8 cellular contexts compared by ENCODE assay signal in the genomic region with DNA sequence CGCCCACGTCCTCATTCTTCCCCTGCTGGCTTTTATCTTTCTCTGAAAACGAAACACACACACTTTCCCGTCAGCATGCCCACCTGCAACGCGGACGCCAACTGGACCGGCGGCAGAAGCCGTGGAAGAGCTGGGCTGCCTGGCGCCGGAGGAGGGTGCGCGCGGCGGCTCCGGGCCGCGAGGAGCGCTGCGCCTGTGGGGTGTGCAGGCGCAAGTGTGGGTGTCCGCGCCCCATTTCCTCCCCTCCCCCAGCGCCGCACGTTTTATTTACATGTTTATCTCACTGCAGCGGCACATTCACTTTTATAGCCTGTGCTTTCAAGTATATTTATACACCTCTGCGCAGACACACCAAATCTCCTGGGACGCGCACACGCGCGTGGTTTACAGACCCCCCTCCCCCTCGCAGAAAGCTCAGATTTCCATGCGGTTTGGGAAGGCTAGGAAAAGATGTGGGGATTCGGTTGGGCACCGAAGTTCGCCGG. TPM values are rescaled to one million over a fixed set of nuclear protein-coding genes. Genes with fewer than 3 reads are reported as not detected.
DNase-seq lines count a peak whose midpoint lies in the region; ATAC-seq and TF ChIP-seq lines count a peak whose summit lies in the region.

No MANE protein-coding gene starts in this region.

- peak overlapping the region; percentile 45 for H3K4me3 Mint-ChIP-seq in CD8-positive, alpha-beta T cell
- peak overlapping the region; percentile 25 to 69 for H3K4me3 Mint-ChIP-seq in effector memory CD8-positive, alpha-beta T cell
- no peak overlapping the region for H3K4me3 Mint-ChIP-seq in activated T-helper 1 cell treated with anti-CD3 and anti-CD28 coated beads, Interleukin-12 subunit alpha, Interleukin-12 subunit beta, Interleukin-2, Interleukin-4 antibody, amounts not matched to agents 30 ng/mL and 10 ng/mL and 1 ng/mL, durations not matched to agents 14 hours and 24 hours and 36 hours

- no peaks in the 10 kb centered on the region for H3K9me2 ChIP-seq in neural cell (ENCODE audit: insufficient read depth, low read length)

- CTCF ChIA-PET in CD8-positive, alpha-beta T cell (lab: Charles Lee) = no interaction called here

- TF ChIP-seq EP300 in neural cell (conservative IDR thresholded peaks at IDR 0.05; ENCODE audit: poor library complexity, severe bottlenecking) = no peak

- no peaks in the 10 kb centered on the region for H3K9me3 ChIP-seq in CD8-positive, alpha-beta T cell (ENCODE audit: low read length)
- peaks cover 3% of the 10 kb centered on the region for H3K9me3 ChIP-seq in neural cell (ENCODE audit: low read length)

- no peaks in the 10 kb centered on the region for H4K20me1 ChIP-seq in neural cell (ENCODE audit: insufficient read depth)

- no peaks in the 10 kb centered on the region for H3F3A ChIP-seq in neural cell (ENCODE audit: insufficient read depth, low read length, poor library complexity, severe bottlenecking)

- no peak for TF ChIP-seq CTCF in CD8-positive, alpha-beta T cell (IDR thresholded peaks at IDR 0.05)
- no peak for TF ChIP-seq CTCF in neural cell (IDR thresholded peaks at IDR 0.05; ENCODE audit: poor library complexity, severe bottlenecking)

- intact Hi-C loops in CD8-positive, alpha-beta T cell (cut with DNase I, micrococcal nuclease) = no loop called here
- intact Hi-C loops in activated T-helper 1 cell treated with anti-CD3 and anti-CD28 coated beads, Interleukin-12 subunit alpha, Interleukin-12 subunit beta, Interleukin-2, Interleukin-4 antibody, amounts not matched to agents 30 ng/mL and 10 ng/mL and 1 ng/mL, durations not matched to agents 14 hours and 24 hours and 36 hours (cut with micrococcal nuclease) = no loop called here

- H3K4me1 ChIP-seq in CD8-positive, alpha-beta T cell (ENCODE audit: insufficient read depth, low read length) = peaks cover 28% of the 10 kb centered on the region

- no peaks in the 10 kb centered on the region for H3K9me3 Mint-ChIP-seq in CD8-positive, alpha-beta T cell
- H3K9me3 Mint-ChIP-seq in effector memory CD8-positive, alpha-beta T cell = no peaks in the 10 kb centered on the region
- H3K9me3 Mint-ChIP-seq in activated T-helper 1 cell treated with anti-CD3 and anti-CD28 coated beads, Interleukin-12 subunit alpha, Interleukin-12 subunit beta, Interleukin-2, Interleukin-4 antibody, amounts not matched to agents 30 ng/mL and 10 ng/mL and 1 ng/mL, durations not matched to agents 14 hours and 24 hours and 36 hours = peaks cover 5% of the 10 kb centered on the region

- H3K36me3 ChIP-seq in CD8-positive, alpha-beta T cell (ENCODE audit: insufficient read depth, low read length) = no peaks in the 10 kb centered on the region
- no peaks in the 10 kb centered on the region for H3K36me3 ChIP-seq in neural cell (ENCODE audit: insufficient read depth, low read length)

- DNase-seq in CD8-positive, alpha-beta T cell = no peak
- DNase-seq in effector memory CD8-positive, alpha-beta T cell = no peak
- no peak for DNase-seq in activated T-helper 1 cell treated with anti-CD3 and anti-CD28 coated beads, Interleukin-12 subunit alpha, Interleukin-12 subunit beta, Interleukin-2, Interleukin-4 antibody, amounts not matched to agents 30 ng/mL and 10 ng/mL and 1 ng/mL, durations not matched to agents 14 hours and 24 hours and 36 hours (ENCODE audit: low spot score)
- no peak for DNase-seq in DMS153 (lab: John Stamatoyannopoulos, UW)
- DNase-seq in SIG-M5 treated with dmso at 0.1 percent for 504 hours (lab: John Stamatoyannopoulos, UW; ENCODE audit: unreplicated experiment) = no peak
- DNase-seq in amygdala (lab: John Stamatoyannopoulos, UW) = no peak

- POLR2A ChIA-PET in CD8-positive, alpha-beta T cell (lab: Charles Lee) = no interaction called here

- no peak overlapping the region for H3K27ac Mint-ChIP-seq in CD8-positive, alpha-beta T cell
- no peak overlapping the region for H3K27ac Mint-ChIP-seq in effector memory CD8-positive, alpha-beta T cell
- H3K27ac Mint-ChIP-seq in activated T-helper 1 cell treated with anti-CD3 and anti-CD28 coated beads, Interleukin-12 subunit alpha, Interleukin-12 subunit beta, Interleukin-2, Interleukin-4 antibody, amounts not matched to agents 30 ng/mL and 10 ng/mL and 1 ng/mL, durations not matched to agents 14 hours and 24 hours and 36 hours = no peak overlapping the region

- no peaks in the 10 kb centered on the region for H3K79me2 ChIP-seq in neural cell (replicated peaks; ENCODE audit: insufficient read depth, low read length)

- no peak overlapping the region for H3K9ac ChIP-seq in neural cell (ENCODE audit: low read length)

- no peak overlapping the region for H2AFZ ChIP-seq in neural cell (ENCODE audit: low read depth, low read length)

- H3K27me3 ChIP-seq in CD8-positive, alpha-beta T cell (ENCODE audit: insufficient read depth, low read length) = peaks cover 66% of the 10 kb centered on the region
- H3K27me3 ChIP-seq in neural cell (ENCODE audit: insufficient read depth, low read depth, low read length) = peaks cover 100% of the 10 kb centered on the region

- peaks cover 82% of the 10 kb centered on the region for H3K27me3 Mint-ChIP-seq in CD8-positive, alpha-beta T cell (ENCODE audit: low read depth)
- peaks cover 92 to 100% of the 10 kb centered on the region in 2 donors for H3K27me3 Mint-ChIP-seq in effector memory CD8-positive, alpha-beta T cell
- peaks cover 88% of the 10 kb centered on the region for H3K27me3 Mint-ChIP-seq in activated T-helper 1 cell treated with anti-CD3 and anti-CD28 coated beads, Interleukin-12 subunit alpha, Interleukin-12 subunit beta, Interleukin-2, Interleukin-4 antibody, amounts not matched to agents 30 ng/mL and 10 ng/mL and 1 ng/mL, durations not matched to agents 14 hours and 24 hours and 36 hours (ENCODE audit: insufficient read depth)

- no peak for ATAC-seq in CD8-positive, alpha-beta T cell
- peak; percentile 2 for ATAC-seq in HG02759 (IDR thresholded peaks at IDR 0.05; ENCODE audit: unreplicated experiment)
- ATAC-seq in effector memory CD8-positive, alpha-beta T cell (replicated peaks) = no peak

- peaks cover 44% of the 10 kb centered on the region for H3K4me1 Mint-ChIP-seq in CD8-positive, alpha-beta T cell (ENCODE audit: low read depth)
- peaks cover 4 to 17% of the 10 kb centered on the region in 2 donors for H3K4me1 Mint-ChIP-seq in effector memory CD8-positive, alpha-beta T cell (ENCODE audit: low read depth in 2 of 2)
- H3K4me1 Mint-ChIP-seq in activated T-helper 1 cell treated with anti-CD3 and anti-CD28 coated beads, Interleukin-12 subunit alpha, Interleukin-12 subunit beta, Interleukin-2, Interleukin-4 antibody, amounts not matched to agents 30 ng/mL and 10 ng/mL and 1 ng/mL, durations not matched to agents 14 hours and 24 hours and 36 hours (ENCODE audit: low read depth) = no peaks in the 10 kb centered on the region

- no peak for TF ChIP-seq RAD21 in neural cell (conservative IDR thresholded peaks at IDR 0.05)

- peak overlapping the region; percentile 19 for H3K4me3 ChIP-seq in CD8-positive, alpha-beta T cell (ENCODE audit: low read depth, low read length)
- no peak overlapping the region for H3K4me3 ChIP-seq in neural cell (ENCODE audit: low read length)

- no peak overlapping the region for H3K4me2 ChIP-seq in neural cell (ENCODE audit: low read length)

- no peaks in the 10 kb centered on the region for H3K36me3 Mint-ChIP-seq in CD8-positive, alpha-beta T cell
- H3K36me3 Mint-ChIP-seq in effector memory CD8-positive, alpha-beta T cell (ENCODE audit: insufficient read depth) = no peaks in the 10 kb centered on the region
- H3K36me3 Mint-ChIP-seq in activated T-helper 1 cell treated with anti-CD3 and anti-CD28 coated beads, Interleukin-12 subunit alpha, Interleukin-12 subunit beta, Interleukin-2, Interleukin-4 antibody, amounts not matched to agents 30 ng/mL and 10 ng/mL and 1 ng/mL, durations not matched to agents 14 hours and 24 hours and 36 hours (ENCODE audit: low read depth) = peaks cover 6% of the 10 kb centered on the region

- H3K27ac ChIP-seq in CD8-positive, alpha-beta T cell (ENCODE audit: low read depth, low read length) = no peak overlapping the region
- H3K27ac ChIP-seq in neural cell (ENCODE audit: low read length) = no peak overlapping the region

TF ChIP-seq in neural cell, 6 proteins besides CTCF, POLR2A, EP300 and RAD21:
- TF ChIP-seq POLR2AphosphoS5 (IDR thresholded peaks at IDR 0.05) (peak; percentile 1), TAF1 (IDR thresholded peaks at IDR 0.05; ENCODE audit: low read depth) (no peak)

RNA-seq across cellular contexts. Expression of a gene that starts 1.5 kb away (rescaled TPM):
- total RNA-seq in CD8-positive, alpha-beta T cell = not detected
- not detected in 2 replicates for polyA plus RNA-seq in neural cell
- polyA minus RNA-seq in neural cell = not detected in 2 replicates
- not detected in 2 replicates for total RNA-seq in activated T-helper 1 cell treated with anti-CD3 and anti-CD28 coated beads, Interleukin-12 subunit alpha, Interleukin-12 subunit beta, Interleukin-2, Interleukin-4 antibody, amounts not matched to agents 30 ng/mL and 10 ng/mL and 1 ng/mL, durations not matched to agents 14 hours and 24 hours and 36 hours
